ENCODE assay signal across 2 cellular contexts in genomic region chr1:2548068-2548589, GRCh38.
TF ChIP-seq lines count a peak whose summit lies in the region.

No MANE protein-coding gene starts in this region.

TF ChIP-seq in HEK293T, 16 proteins besides CTCF, POLR2A, EP300 and RAD21:
- TF ChIP-seq ARNT (IDR thresholded peaks at IDR 0.05) (no peak), TARDBP (IDR thresholded peaks at IDR 0.05) (no peak), FOXA1 (IDR thresholded peaks at IDR 0.05) (no peak), BHLHE40 (IDR thresholded peaks at IDR 0.05; ENCODE audit: borderline replicate concordance) (no peak), CTBP1 (IDR thresholded peaks at IDR 0.05; ENCODE audit: borderline replicate concordance) (no peak), SP1 (IDR thresholded peaks at IDR 0.05) (no peak), L3MBTL2 (conservative IDR thresholded peaks at IDR 0.05) (no peak), ELF4 (IDR thresholded peaks at IDR 0.05) (no peak), PKNOX1 (IDR thresholded peaks at IDR 0.05) (no peak), LEF1 (IDR thresholded peaks at IDR 0.05; ENCODE audit: borderline replicate concordance) (no peak), ZNF384 (IDR thresholded peaks at IDR 0.05) (no peak), SUZ12 (IDR thresholded peaks at IDR 0.05) (no peak), NFRKB (IDR thresholded peaks at IDR 0.05) (no peak), FOXK2 (IDR thresholded peaks at IDR 0.05) (no peak), FOXM1 (IDR thresholded peaks at IDR 0.05; ENCODE audit: borderline replicate concordance) (no peak), HDGF (IDR thresholded peaks at IDR 0.05; ENCODE audit: borderline replicate concordance) (no peak)

TF ChIP-seq in HepG2, 621 proteins besides CTCF, POLR2A, EP300 and RAD21 (continues in another document):
- TF ChIP-seq MYC (CRISPR knock-in tag; IDR thresholded peaks at IDR 0.05; ENCODE audit: borderline replicate concordance): peak; percentile 28; the same call in 1 of the 2 replicates
- no peak for TF ChIP-seq MAZ (IDR thresholded peaks at IDR 0.05; ENCODE audit: borderline replicate concordance, low read depth, low read length)
- no peak for TF ChIP-seq MAZ (CRISPR knock-in tag; IDR thresholded peaks at IDR 0.05; ENCODE audit: low read depth)
- TF ChIP-seq ZZZ3 (CRISPR knock-in tag; IDR thresholded peaks at IDR 0.05; ENCODE audit: borderline replicate concordance): 0 out of 2 replicates have a peak, but pooled peaks have one; percentile 10
- peak; percentile 37; the same call in 1 of the 2 replicates for TF ChIP-seq ZNF331 (CRISPR knock-in tag; IDR thresholded peaks at IDR 0.05)
- no peak for TF ChIP-seq NFAT5 (CRISPR knock-in tag; IDR thresholded peaks at IDR 0.05)
- 0 out of 2 replicates have a peak, but pooled peaks have one; percentile 11 for TF ChIP-seq KIAA2018 (CRISPR knock-in tag; IDR thresholded peaks at IDR 0.05; ENCODE audit: borderline replicate concordance)
- peak; percentile 7 for TF ChIP-seq THAP9 (CRISPR knock-in tag; IDR thresholded peaks at IDR 0.05; ENCODE audit: borderline replicate concordance)
- peak; percentile 59; the same call in 1 of the 2 replicates for TF ChIP-seq SSRP1 (CRISPR knock-in tag; IDR thresholded peaks at IDR 0.05)
- 0 out of 2 replicates have a peak, but pooled peaks have one; percentile 19 for TF ChIP-seq NFKBIZ (CRISPR knock-in tag; IDR thresholded peaks at IDR 0.05)
- peak; percentile 66; the same call in 1 of the 3 replicates for TF ChIP-seq MXI1 (IDR thresholded peaks at IDR 0.05; ENCODE audit: borderline replicate concordance, low read depth, low read length)
- TF ChIP-seq XRCC5 (optimal IDR thresholded peaks at IDR 0.05; ENCODE audit: low read length): peak; percentile 64
- 0 out of 2 replicates have a peak, but pooled peaks have one; percentile 42 for TF ChIP-seq ZNF543 (CRISPR knock-in tag; IDR thresholded peaks at IDR 0.05)
- TF ChIP-seq ZNF572 (CRISPR knock-in tag; IDR thresholded peaks at IDR 0.05): 0 out of 2 replicates have a peak, but pooled peaks have one; percentile 57
- TF ChIP-seq TFDP1 (CRISPR knock-in tag; IDR thresholded peaks at IDR 0.05; ENCODE audit: borderline replicate concordance): 0 out of 2 replicates have a peak, but pooled peaks have one; percentile 22
- no peak for TF ChIP-seq MXD3 (CRISPR knock-in tag; IDR thresholded peaks at IDR 0.05)
- 0 out of 2 replicates have a peak, but pooled peaks have one; percentile 26 for TF ChIP-seq TGIF2 (CRISPR knock-in tag; IDR thresholded peaks at IDR 0.05)
- TF ChIP-seq MAFG (CRISPR knock-in tag; IDR thresholded peaks at IDR 0.05): 0 out of 2 replicates have a peak, but pooled peaks have one; percentile 19
- TF ChIP-seq SALL1 (CRISPR knock-in tag; IDR thresholded peaks at IDR 0.05): peak; percentile 30
- no peak for TF ChIP-seq MLLT10 (CRISPR knock-in tag; IDR thresholded peaks at IDR 0.05)
- peak; percentile 63 for TF ChIP-seq ZNF558 (CRISPR knock-in tag; IDR thresholded peaks at IDR 0.05; ENCODE audit: borderline replicate concordance)
- no peak for TF ChIP-seq MTERF4 (CRISPR knock-in tag; IDR thresholded peaks at IDR 0.05)
- TF ChIP-seq MTA3 (CRISPR knock-in tag; IDR thresholded peaks at IDR 0.05): no peak
- peak; percentile 40 for TF ChIP-seq SKI (IDR thresholded peaks at IDR 0.05; ENCODE audit: partially characterized antibody)
- 0 out of 2 replicates have a peak, but pooled peaks have one; percentile 71 for TF ChIP-seq HNRNPL (IDR thresholded peaks at IDR 0.05; ENCODE audit: low read depth, low read length)
- peak; percentile 52; the same call in 1 of the 2 replicates for TF ChIP-seq SAP130 (CRISPR knock-in tag; IDR thresholded peaks at IDR 0.05; ENCODE audit: low read depth)
- 0 out of 2 replicates have a peak, but pooled peaks have one; percentile 4 for TF ChIP-seq ZNF607 (CRISPR knock-in tag; IDR thresholded peaks at IDR 0.05; ENCODE audit: borderline replicate concordance)
- TF ChIP-seq ZFY (CRISPR knock-in tag; IDR thresholded peaks at IDR 0.05): no peak
- 0 out of 2 replicates have a peak, but pooled peaks have one; percentile 4 for TF ChIP-seq IKZF5 (CRISPR knock-in tag; IDR thresholded peaks at IDR 0.05)
- peak; percentile 6; the same call in 1 of the 2 replicates for TF ChIP-seq MAX (IDR thresholded peaks at IDR 0.05)
